In genomic region chr3:10195692-10196091, GRCh38 we compare ENCODE assay signal across 10 cellular contexts. TPM values are rescaled to one million over a fixed set of nuclear protein-coding genes. Genes with fewer than 3 reads are reported as not detected.
A peak's percentile ranks its signal among the peaks of the same experiment; 100 is the strongest.
DNase-seq lines count a peak whose midpoint lies in the region; ATAC-seq and TF ChIP-seq lines count a peak whose summit lies in the region.
"Had no signal": no experiment of that assay in that cellular context is flagged by ENCODE, and none has a peak within 500 bp of the region (broad histone marks: within the 10 kb centered on the region; RNA-seq: fewer than 3 reads in every experiment).

No MANE protein-coding gene starts in this region.

- peaks cover 11 to 32% of the 10 kb centered on the region in 2 donors for H3K4me1 ChIP-seq in breast epithelium
- H3K4me1 ChIP-seq in tibial nerve, result peaks cover 0 to 76% (median 51%) of the 10 kb centered on the region in 4 donors

- H3K9me3 Mint-ChIP-seq in MCF 10A (ENCODE audit: unreplicated experiment), result no peaks in the 10 kb centered on the region
- no peaks in the 10 kb centered on the region for H3K9me3 Mint-ChIP-seq in activated naive CD8-positive, alpha-beta T cell (ENCODE audit: low read depth)

- 58 to 66% methylated on average over 6 to 8 of the region's 8 CpGs for WGBS in tibial nerve, 2 donors

- no peak for TF ChIP-seq EP300 in tibial nerve (IDR thresholded peaks at IDR 0.05)

- H3K9me3 ChIP-seq in breast epithelium (no peaks in the 10 kb centered on the region), tibial nerve (no peaks in the 10 kb centered on the region)
- H3K9me3 ChIP-seq: MG63 had no signal

- ATAC-seq in GM18873 (IDR thresholded peaks at IDR 0.05; ENCODE audit: low FRiP score, unreplicated experiment) (no peak), HG03571 (IDR thresholded peaks at IDR 0.05; ENCODE audit: unreplicated experiment) (no peak)

- no peak overlapping the region for H3K27ac Mint-ChIP-seq in MCF 10A (ENCODE audit: low read depth, unreplicated experiment)
- H3K27ac Mint-ChIP-seq in activated naive CD8-positive, alpha-beta T cell, result peak overlapping the region; percentile 98

- no peaks in the 10 kb centered on the region for H3K27me3 ChIP-seq in breast epithelium
- H3K27me3 ChIP-seq in tibial nerve, result no peaks in the 10 kb centered on the region
- H3K27me3 ChIP-seq: MG63 had no signal

- TF ChIP-seq POLR2A in breast epithelium (IDR thresholded peaks at IDR 0.05), result no peak
- no peak for TF ChIP-seq POLR2A in tibial nerve (IDR thresholded peaks at IDR 0.05)

- BruUV-seq in MCF 10A (replicated peaks; lab: Mats Ljungman, UMichigan), result no TSS peak

- H3K4me3 Mint-ChIP-seq in MCF 10A (ENCODE audit: unreplicated experiment), result no peak overlapping the region
- H3K4me3 Mint-ChIP-seq in activated naive CD8-positive, alpha-beta T cell, result peak overlapping the region; percentile 20

- H3K27me3 Mint-ChIP-seq in MCF 10A (ENCODE audit: insufficient read depth, unreplicated experiment), result no peaks in the 10 kb centered on the region
- H3K27me3 Mint-ChIP-seq in activated naive CD8-positive, alpha-beta T cell, result no peaks in the 10 kb centered on the region

- no peak for DNase-seq in breast epithelium (ENCODE audit: low spot score in 2 of 2)
- DNase-seq in MCF 10A (ENCODE audit: unreplicated experiment), result no peak
- DNase-seq in midbrain (lab: John Stamatoyannopoulos, UW), result peak; percentile 34
- DNase-seq in tibial nerve (ENCODE audit: low spot score in 2 of 2), result no peak
- no peak for DNase-seq in ureter (ENCODE audit: low spot score)
- DNase-seq: MG63, WERI-Rb-1 had no signal

- H3K36me3 ChIP-seq in breast epithelium (no peaks in the 10 kb centered on the region), tibial nerve (peaks cover 0 to 4% (median 0%) of the 10 kb centered on the region in 3 donors)
- H3K36me3 ChIP-seq: MG63, WERI-Rb-1 had no signal

- H3K36me3 Mint-ChIP-seq in MCF 10A (ENCODE audit: insufficient read depth, unreplicated experiment), result peaks cover 7% of the 10 kb centered on the region
- H3K36me3 Mint-ChIP-seq in activated naive CD8-positive, alpha-beta T cell, result no peaks in the 10 kb centered on the region

- no peak for TF ChIP-seq CTCF in breast epithelium (IDR thresholded peaks at IDR 0.05)
- TF ChIP-seq CTCF in MCF 10A (IDR thresholded peaks at IDR 0.05; ENCODE audit: unreplicated experiment), result no peak
- no peak for TF ChIP-seq CTCF in tibial nerve (IDR thresholded peaks at IDR 0.05)

- intact Hi-C loops in breast epithelium (cut with DNase I; ENCODE audit: low total_unique reads) (no loop called here), MCF 10A (cut with micrococcal nuclease) (no loop called here)

- CTCF ChIA-PET in MCF 10A (lab: Yijun Ruan, JAX), result interaction anchor here (1.0 kb wide), 1 partner anchor 30 kb away, joined by 5 read pairs; no protein-coding TSS in a partner anchor

- POLR2A ChIA-PET in MCF 10A (lab: Yijun Ruan, JAX), result interaction anchor here (0.6 to 6.7 kb wide), 2 partner anchors 9 to 128 kb away, joined by 3 to 87 read pairs; no protein-coding TSS in a partner anchor

- H3K27ac ChIP-seq in breast epithelium (peak overlapping the region; percentile 60 to 85), tibial nerve (peak overlapping the region in 3 of 4 donors; percentile 10 to 92 (median 84))
- H3K27ac ChIP-seq: WERI-Rb-1 had no signal

- H3K4me3 ChIP-seq in breast epithelium (no peak overlapping the region), tibial nerve (no peak overlapping the region)
- H3K4me3 ChIP-seq: MG63 had no signal

- H3K4me1 Mint-ChIP-seq in MCF 10A (ENCODE audit: insufficient read depth, unreplicated experiment), result peaks cover 50% of the 10 kb centered on the region
- H3K4me1 Mint-ChIP-seq in activated naive CD8-positive, alpha-beta T cell (ENCODE audit: low read depth), result peaks cover 84% of the 10 kb centered on the region

RNA-seq across cellular contexts. Expression of gene IRAK2, which starts 31.0 kb away (rescaled TPM):
- total RNA-seq in breast epithelium (1 to 10 TPM; 3.4 to 7.2 (median 5.1) TPM), MCF 10A (2022) (6.0 and 7.0 TPM in 2 replicates), tibial nerve (10 to 100 TPM in 1 of 4 donors, 1 to 10 TPM in 3; 1.5 to 10.8 (median 4.7) TPM), ureter (20.3 TPM)

RNA-seq across cellular contexts. Expression of gene TATDN2, which starts 52.6 kb away (rescaled TPM):
- total RNA-seq in breast epithelium, result 10 to 100 TPM; 14.6 to 19.3 (median 18.7) TPM
- total RNA-seq in MCF 10A (2022), result 21.0 and 25.9 TPM in 2 replicates
- 10 to 100 TPM; 21.2 to 28.9 (median 28.5) TPM for total RNA-seq in tibial nerve
- total RNA-seq in ureter, result 37.8 TPM

RNA-seq across cellular contexts. Expression of gene VHL, which starts 54.1 kb away (rescaled TPM):
- total RNA-seq in breast epithelium (10 to 100 TPM; 31.8 to 44.6 (median 40.0) TPM), MCF 10A (2022) (50.9 and 54.6 TPM in 2 replicates), tibial nerve (10 to 100 TPM; 24.0 to 45.9 (median 37.0) TPM), ureter (55.3 TPM)
